8 cellular contexts compared by ENCODE assay signal in the genomic region with DNA sequence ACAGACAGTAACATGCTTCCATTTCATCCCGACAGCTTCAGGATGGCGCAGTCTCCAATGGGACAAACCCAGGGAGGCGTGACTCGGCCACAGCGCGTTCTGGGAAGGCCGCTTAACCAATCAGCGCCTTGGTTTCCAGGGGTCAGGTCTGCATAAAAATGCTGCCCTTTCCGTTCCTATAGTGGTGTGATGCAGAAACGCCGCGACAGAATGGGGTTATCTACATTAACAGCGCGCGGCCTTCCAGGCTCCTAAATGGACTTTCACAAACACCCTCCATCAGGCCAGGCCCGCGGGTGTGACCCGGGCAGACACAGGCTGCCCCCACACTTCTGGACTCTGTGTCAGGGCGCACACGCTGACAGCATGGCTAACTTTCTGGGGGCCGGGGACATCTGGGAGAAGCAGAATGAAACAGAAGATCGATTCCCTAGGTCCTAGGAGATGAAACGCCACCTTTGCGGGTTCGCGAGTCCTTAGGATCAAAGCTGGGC. TPM values are rescaled to one million over a fixed set of nuclear protein-coding genes. Genes with fewer than 3 reads are reported as not detected.
DNase-seq lines count a peak whose midpoint lies in the region; ATAC-seq, FAIRE-seq and TF ChIP-seq lines count a peak whose summit lies in the region.

No MANE protein-coding gene starts in this region.

- H3K4me2 ChIP-seq in IMR-90 (ENCODE audit: low read depth, low read length), result peak overlapping the region; percentile 82

- no peak for TF ChIP-seq RAD21 in IMR-90 (IDR thresholded peaks at IDR 0.05; ENCODE audit: low read length)

- in situ Hi-C loops in IMR-90 (cut with MboI; ENCODE audit: low sequenced_read_pairs), result no loop called here

- H4K91ac ChIP-seq in IMR-90 (ENCODE audit: insufficient read depth, low read depth, low read length), result no peak overlapping the region

- H3K27me3 ChIP-seq in IMR-90 (ENCODE audit: control insufficient read depth, insufficient read depth, low read length), result peaks cover 1% of the 10 kb centered on the region; the same call in 1 of the 2 replicates
- no peaks in the 10 kb centered on the region for H3K27me3 ChIP-seq in sigmoid colon

- H3K9me1 ChIP-seq in IMR-90 (ENCODE audit: insufficient read depth, low read length), result peaks cover 8% of the 10 kb centered on the region

- peak overlapping the region; percentile 28 for H3K56ac ChIP-seq in IMR-90 (ENCODE audit: extremely low read depth, insufficient read depth, low read length)

- H3K36me3 ChIP-seq in IMR-90 (ENCODE audit: control insufficient read depth, insufficient read depth, low read length), result no peaks in the 10 kb centered on the region
- no peaks in the 10 kb centered on the region for H3K36me3 ChIP-seq in sigmoid colon

- no peak overlapping the region for H2BK120ac ChIP-seq in IMR-90 (ENCODE audit: low read depth, low read length)

- H2AK5ac ChIP-seq in IMR-90 (ENCODE audit: low read depth, low read length), result no peak overlapping the region

- H2BK15ac ChIP-seq in IMR-90 (ENCODE audit: low read depth, low read length), result no peak overlapping the region

- H3K27ac ChIP-seq in IMR-90 (ENCODE audit: insufficient read depth, low read length) (peak overlapping the region; percentile 24; the same call in 1 of the 2 replicates), sigmoid colon (peak overlapping the region; percentile 81 to 86 (median 83))

- peak; percentile 92 for DNase-seq in DMS53 (lab: John Stamatoyannopoulos, UW)
- peak; percentile 86 for DNase-seq in IMR-90
- DNase-seq in RCC 7860 (ENCODE audit: low spot score), result peak; percentile 82
- DNase-seq in cerebellar cortex (ENCODE audit: low spot score), result peak; percentile 95
- DNase-seq in iPS-NIHi7 (ENCODE audit: extremely low spot score), result peak; percentile 92
- peak; percentile 91 for DNase-seq in sigmoid colon

- no peak overlapping the region for H4K5ac ChIP-seq in IMR-90 (ENCODE audit: low read depth, low read length)

- peaks cover 4% of the 10 kb centered on the region; the same call in 1 of the 2 replicates for H3K4me1 ChIP-seq in IMR-90 (ENCODE audit: control insufficient read depth, insufficient read depth, low read length)
- H3K4me1 ChIP-seq in sigmoid colon, result peaks cover 0 to 12% (median 9%) of the 10 kb centered on the region in 4 donors

- H3K14ac ChIP-seq in IMR-90 (replicated peaks; ENCODE audit: low read depth, low read length), result peak overlapping the region; percentile 32; the same call in 1 of the 2 replicates

- intact Hi-C loops in IMR-90 (cut with micrococcal nuclease) (loop anchor here (5.0 kb wide), 1 partner anchor 93 kb away; a partner anchor contains a TSS), sigmoid colon (cut with DNase I) (loop anchor here (1.0 to 5.0 kb wide), 4 partner anchors 24 to 123 kb away; a partner anchor contains a TSS)

- TF ChIP-seq POLR2A in IMR-90 (IDR thresholded peaks at IDR 0.05; ENCODE audit: low read depth, low read length), result 0 out of 2 replicates have a peak, but pooled peaks have one; percentile 46
- no peak for TF ChIP-seq POLR2A in sigmoid colon (IDR thresholded peaks at IDR 0.05)

- FAIRE-seq in RCC 7860 (lab: Jason Lieb, UNC), result peak; percentile 82

- H2BK20ac ChIP-seq in IMR-90 (ENCODE audit: low read depth, low read length), result no peak overlapping the region

- H3K18ac ChIP-seq in IMR-90 (ENCODE audit: low read depth, low read length), result no peak overlapping the region

- H3K4me3 ChIP-seq in IMR-90 (ENCODE audit: insufficient read depth, low read depth, low read length) (peak overlapping the region; percentile 46), sigmoid colon (peak overlapping the region; percentile 45 to 77 (median 68))

- 0 out of 4 replicates have a peak, but pooled peaks cover 0 to 2% of the 10 kb centered on the region in 2 experiments for H3K79me1 ChIP-seq in IMR-90 (ENCODE audit: low read depth in 1 of 2, low read length in 2 of 2)

- TF ChIP-seq CTCF in IMR-90 (conservative IDR thresholded peaks at IDR 0.05; ENCODE audit: low read depth, low read length) (no peak), sigmoid colon (IDR thresholded peaks at IDR 0.05) (no peak)

- 0 out of 2 replicates have a peak overlapping the region, but pooled peaks have one; percentile 19 for H3K23ac ChIP-seq in IMR-90 (ENCODE audit: low read depth, low read length)

- no peak for TF ChIP-seq EP300 in sigmoid colon (IDR thresholded peaks at IDR 0.05)

- dilution Hi-C loops in IMR-90 (cut with HindIII; ENCODE audit: low sequenced_read_pairs, unreplicated experiment), result no loop called here

- peak overlapping the region; percentile 85 for H2AK9ac ChIP-seq in IMR-90 (replicated peaks; ENCODE audit: low read depth, low read length, poor library complexity)

- CTCF ChIA-PET in IMR-90 (lab: Yijun Ruan, JAX), result interaction anchor here (0.6 to 0.8 kb wide), 2 partner anchors 38 to 43 kb away, joined by 3 to 4 read pairs; no protein-coding TSS in a partner anchor

- no peak overlapping the region for H2BK5ac ChIP-seq in IMR-90 (ENCODE audit: low read depth, low read length, poor library complexity, severe bottlenecking)

- H3K9me3 ChIP-seq in IMR-90 (ENCODE audit: control insufficient read depth, insufficient read depth, low read length) (no peaks in the 10 kb centered on the region), sigmoid colon (no peaks in the 10 kb centered on the region)

- peak overlapping the region; percentile 98 for H2AFZ ChIP-seq in IMR-90 (replicated peaks; ENCODE audit: low read length, poor library complexity)

- no TSS peak for BruUV-seq in IMR-90 (replicated peaks; lab: Mats Ljungman, UMichigan)

- H4K8ac ChIP-seq in IMR-90 (ENCODE audit: low read depth in 2 of 2, low read length in 2 of 2), result peak overlapping the region; percentile 50 to 51; a peak in 3 of 4 replicates

- POLR2A ChIA-PET in IMR-90 (lab: Charles Lee; ENCODE audit: unreplicated experiment), result no interaction called here

- H4K20me1 ChIP-seq in IMR-90 (ENCODE audit: insufficient read depth, low read length), result no peaks in the 10 kb centered on the region

- H3K9ac ChIP-seq in IMR-90 (ENCODE audit: low read depth, low read length), result peak overlapping the region; percentile 26

- peak; percentile 37 for ATAC-seq in GM21423 (IDR thresholded peaks at IDR 0.05; ENCODE audit: unreplicated experiment)
- peak; percentile 88 for ATAC-seq in IMR-90 (ENCODE audit: low read depth)
- ATAC-seq in GM18873 (IDR thresholded peaks at IDR 0.05; ENCODE audit: low FRiP score, unreplicated experiment), result no peak

- 0% methylated on average over 11 of the region's 26 CpGs; no CpG with 5 or more reads in 1 of the 2 experiments for WGBS in IMR-90 (ENCODE audit: extremely low coverage in 2 of 2, insufficient read length in 1 of 2), 2 experiments
- 1 to 2% methylated on average over 26 of the region's 26 CpGs for WGBS in sigmoid colon, 2 donors

- H3K4ac ChIP-seq in IMR-90 (ENCODE audit: low read depth, low read length), result no peak overlapping the region; the same call in 1 of the 2 replicates

TF ChIP-seq in IMR-90, 13 proteins besides CTCF, POLR2A, EP300 and RAD21:
- TF ChIP-seq RFX5 (IDR thresholded peaks at IDR 0.05; ENCODE audit: low read depth, low read length) (no peak), MXI1 (IDR thresholded peaks at IDR 0.05; ENCODE audit: borderline replicate concordance, low read depth, low read length) (peak; percentile 77; the same call in 1 of the 2 replicates), SMC3 (IDR thresholded peaks at IDR 0.05; ENCODE audit: low read depth, low read length) (no peak)

RNA-seq across cellular contexts. Expression of a gene that starts 0.8 kb away (rescaled TPM):
- total RNA-seq in IMR-90 (2012; rRNA removed) (7.5 and 10.6 TPM in 2 replicates), sigmoid colon (1 to 10 TPM; 3.5 to 8.8 (median 5.9) TPM)
- polyA plus RNA-seq in IMR-90 (2012; rRNA removed) (15.4 and 15.5 TPM in 2 replicates), sigmoid colon (1 to 10 TPM; 1.2 to 4.3 (median 1.6) TPM)
- 11.4 and 15.4 TPM in 2 replicates for polyA plus RNA-seq in IMR-90 (2012; cell fraction: cytosol; rRNA removed)
- 7.2 and 8.4 TPM in 2 replicates for polyA plus RNA-seq in IMR-90 (2012; cell fraction: nucleus; rRNA removed; ENCODE audit: low replicate concordance)

RNA-seq across cellular contexts. Expression of a gene that starts 10.9 kb away (rescaled TPM):
- total RNA-seq in IMR-90 (2012; rRNA removed), result 33.3 and 55.8 TPM in 2 replicates
- 64.5 and 65.9 TPM in 2 replicates for polyA plus RNA-seq in IMR-90 (2012; rRNA removed)
- polyA plus RNA-seq in IMR-90 (2012; cell fraction: cytosol; rRNA removed), result 61.3 and 85.2 TPM in 2 replicates
- 24.9 and 50.1 TPM in 2 replicates for polyA plus RNA-seq in IMR-90 (2012; cell fraction: nucleus; rRNA removed; ENCODE audit: low replicate concordance)
- total RNA-seq in sigmoid colon, result 100 to 1,000 TPM in 2 of 4 donors, 10 to 100 TPM in 2; 91.4 to 136 (median 108) TPM
- 100 to 1,000 TPM; 118 to 300 (median 258) TPM for polyA plus RNA-seq in sigmoid colon

RNA-seq across cellular contexts. Expression of a gene that starts 19.4 kb away (rescaled TPM):
- total RNA-seq in IMR-90 (2012; rRNA removed) (not detected in 2 replicates), sigmoid colon (under 1 TPM in 1 of 4 donors, not detected in 3; 0.41 TPM)
- polyA plus RNA-seq in IMR-90 (2012; rRNA removed) (not detected in 2 replicates), sigmoid colon (10 to 100 TPM; 13.9 to 18.3 (median 16.2) TPM)
- polyA plus RNA-seq in IMR-90 (2012; cell fraction: cytosol; rRNA removed), result not detected in 2 replicates
- 0.15 and 0.33 TPM in 2 replicates for polyA plus RNA-seq in IMR-90 (2012; cell fraction: nucleus; rRNA removed; ENCODE audit: low replicate concordance)
